1 cellular context compared by ENCODE assay signal in genomic region chr17:42561908-42562844, GRCh38.
TF ChIP-seq lines count a peak whose summit lies in the region.

Gene COASY (plus strand): TSS chr17:42562148. CDS start chr17:42562623, 475 bp downstream.

TF ChIP-seq in HepG2, 621 proteins besides CTCF, POLR2A, EP300 and RAD21 (continued from another document and continues in another):
- TF ChIP-seq TFDP1 (CRISPR knock-in tag; IDR thresholded peaks at IDR 0.05; ENCODE audit: borderline replicate concordance) (peak; percentile 69), HES4 (CRISPR knock-in tag; IDR thresholded peaks at IDR 0.05; ENCODE audit: borderline replicate concordance) (peak; percentile 72), ONECUT2 (CRISPR knock-in tag; IDR thresholded peaks at IDR 0.05) (no peak), ZNF883 (CRISPR knock-in tag; IDR thresholded peaks at IDR 0.05; ENCODE audit: not compliant biosample characterization) (peak; percentile 18), ATF4 (CRISPR knock-in tag; IDR thresholded peaks at IDR 0.05) (peak in 1 of 2 experiments; percentile 80; a peak in 2 of 4 replicates), PLSCR1 (CRISPR knock-in tag; IDR thresholded peaks at IDR 0.05; ENCODE audit: borderline replicate concordance) (0 out of 2 replicates have a peak, but pooled peaks have one; percentile 65), SMAD1 (CRISPR knock-in tag; IDR thresholded peaks at IDR 0.05; ENCODE audit: borderline replicate concordance, low read depth) (0 out of 2 replicates have a peak, but pooled peaks have one; percentile 30), ZBTB14 (CRISPR knock-in tag; IDR thresholded peaks at IDR 0.05) (peak; percentile 60; the same call in 1 of the 2 replicates), ZKSCAN8 (CRISPR knock-in tag; IDR thresholded peaks at IDR 0.05; ENCODE audit: borderline replicate concordance) (peak; percentile 87), LBX2 (CRISPR knock-in tag; IDR thresholded peaks at IDR 0.05; ENCODE audit: borderline replicate concordance) (no peak), ZNF142 (CRISPR knock-in tag; IDR thresholded peaks at IDR 0.05) (no peak), ZNF160 (CRISPR knock-in tag; IDR thresholded peaks at IDR 0.05) (peak; percentile 68), PAX8 (CRISPR knock-in tag; IDR thresholded peaks at IDR 0.05; ENCODE audit: borderline replicate concordance) (peak; percentile 69; the same call in 1 of the 2 replicates), SAFB2 (CRISPR knock-in tag; IDR thresholded peaks at IDR 0.05; ENCODE audit: borderline replicate concordance, low read depth) (no peak; the same call in 1 of the 2 replicates), ZBTB25 (CRISPR knock-in tag; IDR thresholded peaks at IDR 0.05) (peak; percentile 91), CSRNP1 (CRISPR knock-in tag; IDR thresholded peaks at IDR 0.05) (no peak), TMF1 (CRISPR knock-in tag; IDR thresholded peaks at IDR 0.05; ENCODE audit: low read depth) (no peak), HNRNPH1 (optimal IDR thresholded peaks at IDR 0.05; ENCODE audit: low read depth, low read length) (no peak), RXRA (CRISPR knock-in tag; IDR thresholded peaks at IDR 0.05) (peak; percentile 76), CHD2 (IDR thresholded peaks at IDR 0.05; ENCODE audit: low read depth, low read length) (peak; percentile 99), ZNF354B (CRISPR knock-in tag; IDR thresholded peaks at IDR 0.05) (no peak), USF2 (IDR thresholded peaks at IDR 0.05; ENCODE audit: low read depth, low read length) (0 out of 2 replicates have a peak, but pooled peaks have one; percentile 3), USF2 (CRISPR knock-in tag; IDR thresholded peaks at IDR 0.05; ENCODE audit: borderline replicate concordance) (no peak; the same call in 1 of the 2 replicates), JARID2 (CRISPR knock-in tag; IDR thresholded peaks at IDR 0.05; ENCODE audit: insufficient replicate concordance) (peak; percentile 47), ADNP (CRISPR knock-in tag; IDR thresholded peaks at IDR 0.05) (no peak; the same call in 1 of the 2 replicates), ZBTB7B (CRISPR knock-in tag; IDR thresholded peaks at IDR 0.05) (peak; percentile 36; the same call in 1 of the 2 replicates), NFATC3 (CRISPR knock-in tag; IDR thresholded peaks at IDR 0.05) (no peak), ZFYVE20 (CRISPR knock-in tag; IDR thresholded peaks at IDR 0.05; ENCODE audit: borderline replicate concordance, low read depth) (peak; percentile 87; the same call in 1 of the 2 replicates), SMARCC2 (IDR thresholded peaks at IDR 0.05) (no peak), ELF4 (CRISPR knock-in tag; IDR thresholded peaks at IDR 0.05; ENCODE audit: borderline replicate concordance) (peak; percentile 91), STAT5B (CRISPR knock-in tag; IDR thresholded peaks at IDR 0.05) (peak; percentile 69), ZNF598 (CRISPR knock-in tag; IDR thresholded peaks at IDR 0.05; ENCODE audit: borderline replicate concordance) (no peak), EZH2 (conservative IDR thresholded peaks at IDR 0.05; ENCODE audit: low read depth, low read length) (no peak), RNF219 (CRISPR knock-in tag; IDR thresholded peaks at IDR 0.05) (0 out of 2 replicates have a peak, but pooled peaks have one; percentile 78), HOXA9 (CRISPR knock-in tag; IDR thresholded peaks at IDR 0.05; ENCODE audit: borderline replicate concordance) (no peak), GATA4 (IDR thresholded peaks at IDR 0.05; ENCODE audit: borderline replicate concordance, low read depth) (peak; percentile 57; the same call in 1 of the 2 replicates), MED13 (CRISPR knock-in tag; IDR thresholded peaks at IDR 0.05) (peak; percentile 83; the same call in 1 of the 2 replicates), THYN1 (CRISPR knock-in tag; IDR thresholded peaks at IDR 0.05; ENCODE audit: borderline replicate concordance, low read depth) (no peak), KLF6 (CRISPR knock-in tag; IDR thresholded peaks at IDR 0.05) (peak; percentile 82), BCL6 (CRISPR knock-in tag; IDR thresholded peaks at IDR 0.05) (peak; percentile 62), ZMYM3 (CRISPR knock-in tag; IDR thresholded peaks at IDR 0.05) (peak; percentile 94; the same call in 1 of the 2 replicates), MYPOP (CRISPR knock-in tag; IDR thresholded peaks at IDR 0.05) (peak; percentile 38; the same call in 1 of the 2 replicates), ZNF451 (CRISPR knock-in tag; IDR thresholded peaks at IDR 0.05) (peak; percentile 73; the same call in 1 of the 2 replicates)
